ENCODE assay signal across 1 cellular context in genomic region chr6:73580247-73581149, GRCh38.
TF ChIP-seq lines count a peak whose summit lies in the region.

No MANE protein-coding gene starts in this region.

TF ChIP-seq in HepG2, 621 proteins besides CTCF, POLR2A, EP300 and RAD21 (continued from another document and continues in another):
- TF ChIP-seq AHR (CRISPR knock-in tag; IDR thresholded peaks at IDR 0.05): no peak
- 0 out of 2 replicates have a peak, but pooled peaks have one; percentile 26 for TF ChIP-seq ZSCAN12 (CRISPR knock-in tag; IDR thresholded peaks at IDR 0.05)
- TF ChIP-seq MTA3 (CRISPR knock-in tag; IDR thresholded peaks at IDR 0.05): no peak
- no peak; the same call in 1 of the 2 replicates for TF ChIP-seq ZSCAN5A (CRISPR knock-in tag; IDR thresholded peaks at IDR 0.05; ENCODE audit: borderline replicate concordance)
- no peak for TF ChIP-seq MIER3 (CRISPR knock-in tag; IDR thresholded peaks at IDR 0.05; ENCODE audit: borderline replicate concordance)
- TF ChIP-seq ZMYM2 (CRISPR knock-in tag; IDR thresholded peaks at IDR 0.05): no peak
- peak; percentile 75; the same call in 1 of the 2 replicates for TF ChIP-seq ZNF574 (CRISPR knock-in tag; IDR thresholded peaks at IDR 0.05)
- TF ChIP-seq RCOR2 (CRISPR knock-in tag; IDR thresholded peaks at IDR 0.05): 0 out of 2 replicates have a peak, but pooled peaks have one; percentile 60
- 0 out of 2 replicates have a peak, but pooled peaks have one; percentile 12 for TF ChIP-seq ZSCAN31 (CRISPR knock-in tag; IDR thresholded peaks at IDR 0.05; ENCODE audit: low read depth)
- TF ChIP-seq ZBTB2 (CRISPR knock-in tag; IDR thresholded peaks at IDR 0.05; ENCODE audit: low read depth): no peak
- TF ChIP-seq ZNF747 (CRISPR knock-in tag; IDR thresholded peaks at IDR 0.05; ENCODE audit: borderline replicate concordance): no peak
- peak; percentile 7; the same call in 1 of the 2 replicates for TF ChIP-seq ZNF362 (CRISPR knock-in tag; IDR thresholded peaks at IDR 0.05; ENCODE audit: borderline replicate concordance)
- no peak for TF ChIP-seq ZNF234 (CRISPR knock-in tag; conservative IDR thresholded peaks at IDR 0.05)
- TF ChIP-seq PHF20 (CRISPR knock-in tag; IDR thresholded peaks at IDR 0.05): no peak
- no peak for TF ChIP-seq ATF5 (CRISPR knock-in tag; IDR thresholded peaks at IDR 0.05; ENCODE audit: low read depth)
- peak; percentile 39; the same call in 1 of the 2 replicates for TF ChIP-seq ZSCAN9 (CRISPR knock-in tag; IDR thresholded peaks at IDR 0.05; ENCODE audit: borderline replicate concordance)
- TF ChIP-seq USF2 (IDR thresholded peaks at IDR 0.05; ENCODE audit: low read depth, low read length): no peak
- TF ChIP-seq USF2 (CRISPR knock-in tag; IDR thresholded peaks at IDR 0.05; ENCODE audit: borderline replicate concordance): no peak
- no peak for TF ChIP-seq TERF1 (CRISPR knock-in tag; IDR thresholded peaks at IDR 0.05)
- TF ChIP-seq TOE1 (CRISPR knock-in tag; IDR thresholded peaks at IDR 0.05): no peak
- no peak for TF ChIP-seq ONECUT2 (CRISPR knock-in tag; IDR thresholded peaks at IDR 0.05)
- no peak for TF ChIP-seq NFRKB (IDR thresholded peaks at IDR 0.05)
- TF ChIP-seq ZNF549 (CRISPR knock-in tag; IDR thresholded peaks at IDR 0.05): no peak
- no peak; the same call in 1 of the 2 replicates for TF ChIP-seq ZMYM4 (CRISPR knock-in tag; IDR thresholded peaks at IDR 0.05)
- peak; percentile 85 for TF ChIP-seq ARID5B (CRISPR knock-in tag; IDR thresholded peaks at IDR 0.05)
- TF ChIP-seq ZNF124 (CRISPR knock-in tag; IDR thresholded peaks at IDR 0.05): no peak; the same call in 1 of the 2 replicates
- TF ChIP-seq RFX1 (IDR thresholded peaks at IDR 0.05): no peak
- TF ChIP-seq KMT2B (CRISPR knock-in tag; IDR thresholded peaks at IDR 0.05): no peak
- TF ChIP-seq ETV5 (CRISPR knock-in tag; IDR thresholded peaks at IDR 0.05; ENCODE audit: borderline replicate concordance): peak; percentile 22; the same call in 1 of the 2 replicates
- TF ChIP-seq SKIL (CRISPR knock-in tag; IDR thresholded peaks at IDR 0.05; ENCODE audit: borderline replicate concordance): peak; percentile 18; the same call in 1 of the 2 replicates
- TF ChIP-seq ZFP36L2 (CRISPR knock-in tag; IDR thresholded peaks at IDR 0.05): peak; percentile 59; the same call in 1 of the 2 replicates
- TF ChIP-seq MIER2 (CRISPR knock-in tag; IDR thresholded peaks at IDR 0.05): no peak
- no peak for TF ChIP-seq ARNT (IDR thresholded peaks at IDR 0.05)
- peak; percentile 74; the same call in 1 of the 2 replicates for TF ChIP-seq PAXIP1 (CRISPR knock-in tag; conservative IDR thresholded peaks at IDR 0.05)
- peak; percentile 61 for TF ChIP-seq ZNF781 (CRISPR knock-in tag; IDR thresholded peaks at IDR 0.05; ENCODE audit: borderline replicate concordance, not compliant biosample characterization)
- TF ChIP-seq BRCA1 (CRISPR knock-in tag; IDR thresholded peaks at IDR 0.05): no peak
- TF ChIP-seq HES4 (CRISPR knock-in tag; IDR thresholded peaks at IDR 0.05; ENCODE audit: borderline replicate concordance): no peak
- no peak for TF ChIP-seq BRD4 (CRISPR knock-in tag; IDR thresholded peaks at IDR 0.05)
- TF ChIP-seq SP2 (CRISPR knock-in tag; IDR thresholded peaks at IDR 0.05): no peak
